In genomic region chr1:20119351-20119750, GRCh38 we compare ENCODE assay signal across 20 cellular contexts. TPM values are rescaled to one million over a fixed set of nuclear protein-coding genes. Genes with fewer than 3 reads are reported as not detected.
A peak's percentile ranks its signal among the peaks of the same experiment; 100 is the strongest.
DNase-seq lines count a peak whose midpoint lies in the region; TF ChIP-seq lines count a peak whose summit lies in the region.
"Had no signal": no experiment of that assay in that cellular context is flagged by ENCODE, and none has a peak within 500 bp of the region (broad histone marks: within the 10 kb centered on the region; RNA-seq: fewer than 3 reads in every experiment).

PLA2G2D (minus strand) TSS chr1:20119536; CDS start chr1:20119498, 38 bp downstream.

- CTCF ChIA-PET in OCI-LY7 (lab: Charles Lee; ENCODE audit: unreplicated experiment), result no interaction called here

- TF ChIP-seq CTCF in OCI-LY7 (conservative IDR thresholded peaks at IDR 0.05; ENCODE audit: low read length) (no peak), progenitor cell of endocrine pancreas (IDR thresholded peaks at IDR 0.05; ENCODE audit: unreplicated experiment) (no peak)

- H2BK15ac ChIP-seq in neuronal stem cell (ENCODE audit: low read length), result no peak within 1 kb of the TSS

- peaks cover 42% of the 10 kb centered on the region for H3K27me3 Mint-ChIP-seq in progenitor cell of endocrine pancreas

- H3K18ac ChIP-seq in neuronal stem cell (ENCODE audit: low read length), result peak within 1 kb of the TSS; percentile 63

- H3K4me1 Mint-ChIP-seq in progenitor cell of endocrine pancreas (ENCODE audit: low read depth), result peaks cover under 1% of the 10 kb centered on the region

- H2BK5ac ChIP-seq in neuronal stem cell (ENCODE audit: low read length), result no peak within 1 kb of the TSS

- H3K4ac ChIP-seq in neuronal stem cell (ENCODE audit: low read length), result peak within 1 kb of the TSS; percentile 23

- no peaks in the 10 kb centered on the region for H3K9me2 ChIP-seq in OCI-LY7 (ENCODE audit: insufficient read depth, low read length)

- peaks cover 23% of the 10 kb centered on the region for H3K4me1 ChIP-seq in OCI-LY7 (ENCODE audit: insufficient read depth, low read length, poor library complexity, severe bottlenecking)
- H3K4me1 ChIP-seq in neuronal stem cell (ENCODE audit: control insufficient read depth in 2 of 2, insufficient read depth in 1 of 2, low read depth in 1 of 2, low read length in 2 of 2), result no peaks in the 10 kb centered on the region
- H3K4me1 ChIP-seq: Caco-2 had no signal

- no peak within 1 kb of the TSS for H3K27ac Mint-ChIP-seq in progenitor cell of endocrine pancreas

- no peaks in the 10 kb centered on the region for H3K9me3 ChIP-seq in OCI-LY7 (ENCODE audit: low read length)
- H3K9me3 ChIP-seq in neuronal stem cell (replicated peaks in 1 of 2; ENCODE audit: control insufficient read depth in 2 of 2, insufficient read depth in 1 of 2, low read depth in 1 of 2, low read length in 2 of 2), result no peaks in the 10 kb centered on the region
- H3K9me3 ChIP-seq: Caco-2 had no signal

- H3K23ac ChIP-seq in neuronal stem cell (ENCODE audit: low read depth, low read length, poor library complexity), result peak within 1 kb of the TSS; percentile 53

- H4K20me1 ChIP-seq in OCI-LY7 (ENCODE audit: insufficient read depth, low read length), result no peaks in the 10 kb centered on the region

- H2BK12ac ChIP-seq in neuronal stem cell (ENCODE audit: low read length), result no peak within 1 kb of the TSS

- H2AFZ ChIP-seq in OCI-LY7 (ENCODE audit: low read length), result no peak within 1 kb of the TSS
- H2AFZ ChIP-seq in neuronal stem cell (ENCODE audit: low read length), result no peak within 1 kb of the TSS

- peak within 1 kb of the TSS; percentile 67 for H3K14ac ChIP-seq in neuronal stem cell (ENCODE audit: low read length)

- H3K9me3 Mint-ChIP-seq in progenitor cell of endocrine pancreas (ENCODE audit: low read depth), result no peaks in the 10 kb centered on the region

- WGBS in neuronal stem cell (ENCODE audit: extremely low coverage in 2 of 2, insufficient read length in 2 of 2, insufficient replicate concordance in 1 of 2), 2 donors, result no CpG with 5 or more reads among the region's 2 CpGs

- H3K36me3 Mint-ChIP-seq in progenitor cell of endocrine pancreas (ENCODE audit: insufficient read depth), result no peaks in the 10 kb centered on the region

- peak within 1 kb of the TSS; percentile 50 for H3K27ac ChIP-seq in OCI-LY7 (ENCODE audit: low read depth, low read length, poor library complexity, severe bottlenecking)
- H3K27ac ChIP-seq in neuronal stem cell (replicated peaks; ENCODE audit: low read length), result no peak within 1 kb of the TSS
- H3K27ac ChIP-seq: 22Rv1, HL-60 had no signal

- H3K79me1 ChIP-seq in neuronal stem cell (ENCODE audit: low read depth, low read length), result no peaks in the 10 kb centered on the region

- no peak within 1 kb of the TSS for H2AK5ac ChIP-seq in neuronal stem cell (ENCODE audit: low read depth, low read length)

- peak within 1 kb of the TSS; percentile 56 for H3K4me2 ChIP-seq in OCI-LY7 (ENCODE audit: low read length)
- H3K4me2 ChIP-seq in neuronal stem cell (ENCODE audit: insufficient read depth, low read length, poor library complexity, severe bottlenecking), result no peak within 1 kb of the TSS

- no peak within 1 kb of the TSS for H4K91ac ChIP-seq in neuronal stem cell (ENCODE audit: low read depth, low read length, poor library complexity)

- H2BK120ac ChIP-seq in neuronal stem cell (ENCODE audit: low read depth, low read length), result no peak within 1 kb of the TSS

- no peak within 1 kb of the TSS for H3K4me3 Mint-ChIP-seq in progenitor cell of endocrine pancreas (ENCODE audit: low read depth)

- intact Hi-C loops in OCI-LY7 (cut with micrococcal nuclease; ENCODE audit: unreplicated experiment), result no loop called here

- H3K9ac ChIP-seq in neuronal stem cell (ENCODE audit: low read depth, low read length, poor library complexity), result no peak within 1 kb of the TSS

- POLR2A ChIA-PET in OCI-LY7 (lab: Charles Lee), result interaction anchor here (0.9 kb wide), 1 partner anchor 28 kb away, joined by 4 read pairs; no protein-coding TSS in a partner anchor

- H3K79me2 ChIP-seq in OCI-LY7 (ENCODE audit: insufficient read depth, low read depth, low read length), result no peaks in the 10 kb centered on the region

- H3K27me3 ChIP-seq in neuronal stem cell (ENCODE audit: control insufficient read depth in 3 of 3, insufficient read depth in 3 of 3, low read depth in 1 of 3, low read length in 3 of 3), result no peaks in the 10 kb centered on the region

- peak; percentile 11 for DNase-seq in NOMO-1 treated with DMSO at 0.1 percent for 48 hours (lab: John Stamatoyannopoulos, UW; ENCODE audit: unreplicated experiment)
- no peak for DNase-seq in NOMO-1 treated with dmso at 0.1 percent for 144 hours (lab: John Stamatoyannopoulos, UW; ENCODE audit: unreplicated experiment)
- peak; percentile 63 for DNase-seq in OCI-LY7 (ENCODE audit: low spot score)
- no peak for DNase-seq in neuronal stem cell (ENCODE audit: low spot score)
- no peak for DNase-seq in progenitor cell of endocrine pancreas (ENCODE audit: low spot score, unreplicated experiment)
- DNase-seq in activated naive CD4-positive, alpha-beta T cell (lab: John Stamatoyannopoulos, UW), result no peak
- no peak for DNase-seq in DMS 273 (lab: John Stamatoyannopoulos, UW; ENCODE audit: unreplicated experiment)
- no peak for DNase-seq in COLO668 (lab: John Stamatoyannopoulos, UW; ENCODE audit: unreplicated experiment)
- DNase-seq: C1 segment of cervical spinal cord, Caco-2, GOT3, NCI-H1105 treated with DMSO at 0.1 percent for 48 hours, NCI-H187, NCI-H82, OCI-M1, RPMI8226 had no signal

- H3K4me3 ChIP-seq in OCI-LY7 (ENCODE audit: low read depth, low read length, poor library complexity, severe bottlenecking) (no peak within 1 kb of the TSS), neuronal stem cell (ENCODE audit: low read length in 2 of 2) (no peak within 1 kb of the TSS)
- H3K4me3 ChIP-seq: K562 had no signal

- BruUV-seq in OCI-LY7 (replicated peaks; lab: Mats Ljungman, UMichigan), result no TSS peak

- H4K8ac ChIP-seq in neuronal stem cell (ENCODE audit: low read depth, low read length), result no peak within 1 kb of the TSS

- H3K36me3 ChIP-seq in OCI-LY7 (ENCODE audit: insufficient read depth, low read length) (no peaks in the 10 kb centered on the region), neuronal stem cell (replicated peaks in 1 of 2; ENCODE audit: control insufficient read depth in 2 of 2, insufficient read depth in 2 of 2, low read length in 2 of 2) (no peaks in the 10 kb centered on the region)

RNA-seq across cellular contexts. Expression of gene PLA2G2D, which starts in this region (rescaled TPM):
- total RNA-seq in OCI-LY7 (2014; rRNA removed; shearing (Covaris generic)), result not detected in 2 replicates
- not detected in 2 replicates for total RNA-seq in OCI-LY7 (2022)
- polyA plus RNA-seq in neuronal stem cell (2013, experiment 1 of 2), result not detected
- polyA plus RNA-seq in neuronal stem cell (2013, experiment 2 of 2), result not detected
- total RNA-seq in progenitor cell of endocrine pancreas, result not detected in 2 replicates
- total RNA-seq: Caco-2, K562, NCI-H460 had no signal
- polyA plus RNA-seq: K562 had no signal

Comparison
In these comparisons a context has a peak if more than half of its experiments do, and no peak if none do; other contexts are left out.
1. Peak in DNase-seq, H3K27ac ChIP-seq and H3K4me2 ChIP-seq in OCI-LY7; RNA of the gene not detected or under 1 TPM.